ENCODE assay signal across 16 cellular contexts in genomic region chr6:119060255-119060907, GRCh38.
"Had no signal": no experiment of that assay in that cellular context is flagged by ENCODE, and none has a peak within 500 bp of the region (broad histone marks: within the 10 kb centered on the region; RNA-seq: fewer than 3 reads in every experiment).

No MANE protein-coding gene starts in this region.

- FAIRE-seq: kidney had no signal

- H3K27ac Mint-ChIP-seq: activated naive CD4-positive, alpha-beta T cell treated with anti-CD3 and anti-CD28 coated beads, Interleukin-2, amount 10 ng/mL, durations not matched to agents 7 days and 5 days; dendritic cell treated with granulocyte-macrophage colony-stimulating factor and Interleukin-4, amounts not matched to agents 40 ng/mL and 50 ng/mL, for 4 days; natural killer cell treated with Interleukin-12 subunit alpha and Interleukin-12 subunit beta and Interleukin-15 and Interleukin-18, amount 100 ng/mL, for 72 hours; stimulated activated memory B cell treated with anti-CD40 and anti-IgM and Interleukin-4, amounts not matched to agents 10 μg/mL and 1 μg/mL and 100 μg/mL, for 72 hours had no signal

- H3K4me3 Mint-ChIP-seq: activated naive CD4-positive, alpha-beta T cell treated with anti-CD3 and anti-CD28 coated beads, Interleukin-2, amount 10 ng/mL, durations not matched to agents 7 days and 5 days; dendritic cell treated with granulocyte-macrophage colony-stimulating factor and Interleukin-4, amounts not matched to agents 40 ng/mL and 50 ng/mL, for 4 days; natural killer cell treated with Interleukin-12 subunit alpha and Interleukin-12 subunit beta and Interleukin-15 and Interleukin-18, amount 100 ng/mL, for 72 hours; stimulated activated memory B cell treated with anti-CD40 and anti-IgM and Interleukin-4, amounts not matched to agents 10 μg/mL and 1 μg/mL and 100 μg/mL, for 72 hours had no signal

- ATAC-seq: gastrocnemius medialis; natural killer cell treated with Interleukin-12 subunit alpha and Interleukin-12 subunit beta and Interleukin-15 and Interleukin-18, amount 100 ng/mL, for 72 hours; stimulated activated memory B cell treated with anti-CD40 and anti-IgM and Interleukin-4, amounts not matched to agents 10 μg/mL and 1 μg/mL and 100 μg/mL, for 72 hours had no signal

- H3K36me3 Mint-ChIP-seq: activated naive CD4-positive, alpha-beta T cell treated with anti-CD3 and anti-CD28 coated beads, Interleukin-2, amount 10 ng/mL, durations not matched to agents 7 days and 5 days; natural killer cell treated with Interleukin-12 subunit alpha and Interleukin-12 subunit beta and Interleukin-15 and Interleukin-18, amount 100 ng/mL, for 72 hours; stimulated activated memory B cell treated with anti-CD40 and anti-IgM and Interleukin-4, amounts not matched to agents 10 μg/mL and 1 μg/mL and 100 μg/mL, for 72 hours had no signal

- H3K4me1 Mint-ChIP-seq: activated naive CD4-positive, alpha-beta T cell treated with anti-CD3 and anti-CD28 coated beads, Interleukin-2, amount 10 ng/mL, durations not matched to agents 7 days and 5 days had no signal

- DNase-seq: activated naive CD4-positive, alpha-beta T cell treated with anti-CD3 and anti-CD28 coated beads, Interleukin-2, amount 10 ng/mL, durations not matched to agents 7 days and 5 days; cerebellar nuclear complex; effector memory CD4-positive, alpha-beta T cell; gastrocnemius medialis; kidney; left ventricle myocardium inferior; mesenchymal stem cell; retina; uterus had no signal

- H3K27ac ChIP-seq: ascending aorta, breast epithelium, epithelial cell of prostate, gastrocnemius medialis, left ventricle myocardium inferior, tibial nerve, uterus had no signal

- H3K27me3 Mint-ChIP-seq: activated naive CD4-positive, alpha-beta T cell treated with anti-CD3 and anti-CD28 coated beads, Interleukin-2, amount 10 ng/mL, durations not matched to agents 7 days and 5 days; dendritic cell treated with granulocyte-macrophage colony-stimulating factor and Interleukin-4, amounts not matched to agents 40 ng/mL and 50 ng/mL, for 4 days; stimulated activated memory B cell treated with anti-CD40 and anti-IgM and Interleukin-4, amounts not matched to agents 10 μg/mL and 1 μg/mL and 100 μg/mL, for 72 hours had no signal

- H3K9me3 Mint-ChIP-seq: activated naive CD4-positive, alpha-beta T cell treated with anti-CD3 and anti-CD28 coated beads, Interleukin-2, amount 10 ng/mL, durations not matched to agents 7 days and 5 days; dendritic cell treated with granulocyte-macrophage colony-stimulating factor and Interleukin-4, amounts not matched to agents 40 ng/mL and 50 ng/mL, for 4 days; natural killer cell treated with Interleukin-12 subunit alpha and Interleukin-12 subunit beta and Interleukin-15 and Interleukin-18, amount 100 ng/mL, for 72 hours had no signal
